In the genomic region with DNA sequence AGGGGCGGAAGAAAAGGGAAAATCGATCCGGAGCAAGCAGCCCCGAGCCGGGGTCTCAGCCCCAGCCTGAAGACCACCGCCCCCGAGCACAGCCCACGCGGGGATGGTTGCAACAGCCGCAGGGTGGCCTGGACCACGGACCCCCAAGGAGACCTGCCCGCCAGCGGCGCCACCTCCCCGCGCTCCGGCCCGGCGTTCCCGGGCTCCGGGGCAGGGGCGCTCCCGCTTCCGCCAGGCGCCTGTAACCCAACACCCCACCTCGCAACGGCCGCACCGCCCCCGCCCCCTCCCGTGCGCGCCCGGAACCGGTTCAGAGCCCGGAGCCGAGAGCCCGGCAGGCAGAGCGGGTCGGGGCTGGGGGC, we compare ENCODE assay signal across 8 cellular contexts. TPM values are rescaled to one million over a fixed set of nuclear protein-coding genes. Genes with fewer than 3 reads are reported as not detected.
A peak's percentile ranks its signal among the peaks of the same experiment; 100 is the strongest.
DNase-seq lines count a peak whose midpoint lies in the region; TF ChIP-seq lines count a peak whose summit lies in the region.

No MANE protein-coding gene starts in this region.

- POLR2A ChIA-PET in GM10248 (lab: Yijun Ruan, JAX) = no interaction called here

- peaks cover 3% of the 10 kb centered on the region; the same call in 1 of the 2 replicates for H3K9me3 ChIP-seq in HUES6 (ENCODE audit: control insufficient read depth, insufficient read depth, low read depth, low read length)
- H3K9me3 ChIP-seq in WERI-Rb-1 (ENCODE audit: severe bottlenecking) = no peaks in the 10 kb centered on the region

- CTCF ChIA-PET in GM10248 (lab: Yijun Ruan, JAX) = interaction anchor here (0.8 kb wide), 1 partner anchor 22 kb away, joined by 3 read pairs; no protein-coding TSS in a partner anchor

- H3K4me3 Mint-ChIP-seq in dendritic cell treated with granulocyte-macrophage colony-stimulating factor and Interleukin-4, amounts not matched to agents 40 ng/mL and 50 ng/mL, for 4 days = peak overlapping the region; percentile 86

- H3K27me3 ChIP-seq in HUES6 (ENCODE audit: control insufficient read depth, insufficient read depth, low read length) (no peaks in the 10 kb centered on the region; the same call in 1 of the 2 replicates), WERI-Rb-1 (ENCODE audit: insufficient read depth, low read depth, severe bottlenecking) (no peaks in the 10 kb centered on the region)

- H3K4me3 ChIP-seq in HUES6 (ENCODE audit: low read depth, low read length) (peak overlapping the region; percentile 86), WERI-Rb-1 (ENCODE audit: low read depth, low read length) (peak overlapping the region; percentile 70)

- H3K27ac Mint-ChIP-seq in dendritic cell treated with granulocyte-macrophage colony-stimulating factor and Interleukin-4, amounts not matched to agents 40 ng/mL and 50 ng/mL, for 4 days = peak overlapping the region; percentile 74

- H3K9me3 Mint-ChIP-seq in dendritic cell treated with granulocyte-macrophage colony-stimulating factor and Interleukin-4, amounts not matched to agents 40 ng/mL and 50 ng/mL, for 4 days = peaks cover 4% of the 10 kb centered on the region

- TF ChIP-seq CTCF in WERI-Rb-1 (IDR thresholded peaks at IDR 0.05; ENCODE audit: low read depth, low read length) (no peak), GM10248 (IDR thresholded peaks at IDR 0.05; ENCODE audit: control extremely low read depth, extremely low read depth, low read depth, missing control alignments) (no peak)

- peak overlapping the region; percentile 98 for H3K27ac ChIP-seq in HUES6 (ENCODE audit: low read depth, low read length)
- H3K27ac ChIP-seq in WERI-Rb-1 = peak overlapping the region; percentile 69
- peak overlapping the region; percentile 69 for H3K27ac ChIP-seq in temporal lobe (ENCODE audit: low read depth, low read length)

- intact Hi-C loops in dendritic cell treated with granulocyte-macrophage colony-stimulating factor and Interleukin-4, amounts not matched to agents 40 ng/mL and 50 ng/mL, for 4 days (cut with micrococcal nuclease) = loop anchor here (2.0 to 5.0 kb wide), 3 partner anchors 51 to 68 kb away; no protein-coding TSS in a partner anchor

- H3K4me1 Mint-ChIP-seq in dendritic cell treated with granulocyte-macrophage colony-stimulating factor and Interleukin-4, amounts not matched to agents 40 ng/mL and 50 ng/mL, for 4 days (ENCODE audit: low read depth) = peaks cover 40% of the 10 kb centered on the region

- peak overlapping the region; percentile 99 for H3K9ac ChIP-seq in HUES6 (ENCODE audit: low read length)

- peak; percentile 80 for DNase-seq in D341Med (ENCODE audit: low spot score)
- peak; percentile 43 for DNase-seq in WERI-Rb-1
- DNase-seq in lung microvascular endothelial cell (ENCODE audit: low read depth in 2 of 2) = peak; percentile 51 to 73
- DNase-seq in GM10248 (ENCODE audit: extremely low spot score) = no peak
- DNase-seq in AML-193 (lab: John Stamatoyannopoulos, UW) = no peak

- H3K36me3 ChIP-seq in HUES6 (ENCODE audit: control insufficient read depth, insufficient read depth, low read length) = peaks cover 31% of the 10 kb centered on the region
- H3K36me3 ChIP-seq in WERI-Rb-1 = no peaks in the 10 kb centered on the region

- H3K27me3 Mint-ChIP-seq in dendritic cell treated with granulocyte-macrophage colony-stimulating factor and Interleukin-4, amounts not matched to agents 40 ng/mL and 50 ng/mL, for 4 days = peaks cover 15% of the 10 kb centered on the region

- peaks cover 39% of the 10 kb centered on the region for H3K36me3 Mint-ChIP-seq in dendritic cell treated with granulocyte-macrophage colony-stimulating factor and Interleukin-4, amounts not matched to agents 40 ng/mL and 50 ng/mL, for 4 days (ENCODE audit: low read depth)

- H3K4me1 ChIP-seq in HUES6 (ENCODE audit: control insufficient read depth, insufficient read depth, low read length) = peaks cover 34% of the 10 kb centered on the region

RNA-seq across cellular contexts. Expression of gene ACTN1, which starts 0.6 kb away (rescaled TPM):
- total RNA-seq in lung microvascular endothelial cell = 169 and 219 TPM in 2 replicates
- total RNA-seq in temporal lobe = 21.4 TPM

Comparison
In these comparisons a context has a peak if more than half of its experiments do, and no peak if none do; other contexts are left out.
1. DNase-seq: peak in D341Med (single experiment), WERI-Rb-1 (single experiment) and lung microvascular endothelial cell (2 of 2); none in GM10248 (single experiment) and AML-193 (0 of 2).
2. Peak in every context shown above with its lines, with median percentiles within 50 percentile points of each other: H3K27ac ChIP-seq.